In genomic region chr20:49715466-49715865, GRCh38 we compare ENCODE assay signal across 1 cellular context.
TF ChIP-seq lines count a peak whose summit lies in the region.

No MANE protein-coding gene starts in this region.

TF ChIP-seq in HCT116, 20 proteins besides CTCF, POLR2A, EP300 and RAD21 (continued from another document):
- no peak for TF ChIP-seq ZBTB33 (IDR thresholded peaks at IDR 0.05; ENCODE audit: extremely low read depth, insufficient replicate concordance, low read length)
- TF ChIP-seq CEBPB (IDR thresholded peaks at IDR 0.05; ENCODE audit: low read depth), result no peak
- TF ChIP-seq CBX3 (IDR thresholded peaks at IDR 0.05; ENCODE audit: low read depth), result no peak
- TF ChIP-seq POLR2AphosphoS5 (IDR thresholded peaks at IDR 0.05; ENCODE audit: low read depth, low read length), result no peak
- TF ChIP-seq EGR1 (IDR thresholded peaks at IDR 0.05; ENCODE audit: low read depth), result no peak
- TF ChIP-seq SRF (IDR thresholded peaks at IDR 0.05; ENCODE audit: low read depth), result no peak
- no peak for TF ChIP-seq MAX (IDR thresholded peaks at IDR 0.05)
- TF ChIP-seq EZH2 (IDR thresholded peaks at IDR 0.05), result no peak
- TF ChIP-seq SP1 (IDR thresholded peaks at IDR 0.05; ENCODE audit: low read depth), result no peak
- TF ChIP-seq JUND (IDR thresholded peaks at IDR 0.05), result no peak
